26 cellular contexts compared by ENCODE assay signal in genomic region chr3:59696783-59697182, GRCh38.
"Had no signal": no experiment of that assay in that cellular context is flagged by ENCODE, and none has a peak within 500 bp of the region (broad histone marks: within the 10 kb centered on the region; RNA-seq: fewer than 3 reads in every experiment).

No MANE protein-coding gene starts in this region.

- H3K9me3 ChIP-seq: colonic mucosa, esophagus squamous epithelium, gastrocnemius medialis, left lung, lower lobe of right lung, mucosa of descending colon had no signal

- DNase-seq: colonic mucosa; cortex of kidney; effector CD8-positive, alpha-beta T cell; effector memory CD8-positive, alpha-beta T cell; endodermal cell; erythroblast; esophagus squamous epithelium; foreskin fibroblast; foreskin melanocyte; gastrocnemius medialis; glutamatergic neuron; head of caudate nucleus; heart right ventricle; hippocampal formation; left cardiac atrium; left lung; left ventricle myocardium superior; lower lobe of right lung; mesenchymal stem cell; mucosa of descending colon; naive B cell had no signal

- H3K4me3 ChIP-seq: colonic mucosa, esophagus squamous epithelium, gastrocnemius medialis, heart right ventricle, left lung, lower lobe of right lung, mucosa of descending colon had no signal

- FAIRE-seq: endometrium, islet of Langerhans, keratinocyte had no signal

- H3K27me3 ChIP-seq: colonic mucosa, esophagus squamous epithelium, gastrocnemius medialis, heart right ventricle, left lung had no signal

- H3K27ac ChIP-seq: colonic mucosa, epithelial cell of prostate, esophagus squamous epithelium, gastrocnemius medialis, heart right ventricle, left lung, lower lobe of right lung had no signal

- ATAC-seq: effector memory CD8-positive, alpha-beta T cell; esophagus mucosa; gastrocnemius medialis; heart right ventricle; left cardiac atrium; left lung; left ventricle myocardium superior; lower lobe of right lung; mucosa of descending colon had no signal

- H3K36me3 ChIP-seq: colonic mucosa, esophagus squamous epithelium, gastrocnemius medialis, heart right ventricle, left lung, lower lobe of right lung had no signal

- H3K4me1 ChIP-seq: colonic mucosa, esophagus squamous epithelium, gastrocnemius medialis, heart right ventricle, left lung, lower lobe of right lung had no signal
